8 cellular contexts compared by ENCODE assay signal in the genomic region with DNA sequence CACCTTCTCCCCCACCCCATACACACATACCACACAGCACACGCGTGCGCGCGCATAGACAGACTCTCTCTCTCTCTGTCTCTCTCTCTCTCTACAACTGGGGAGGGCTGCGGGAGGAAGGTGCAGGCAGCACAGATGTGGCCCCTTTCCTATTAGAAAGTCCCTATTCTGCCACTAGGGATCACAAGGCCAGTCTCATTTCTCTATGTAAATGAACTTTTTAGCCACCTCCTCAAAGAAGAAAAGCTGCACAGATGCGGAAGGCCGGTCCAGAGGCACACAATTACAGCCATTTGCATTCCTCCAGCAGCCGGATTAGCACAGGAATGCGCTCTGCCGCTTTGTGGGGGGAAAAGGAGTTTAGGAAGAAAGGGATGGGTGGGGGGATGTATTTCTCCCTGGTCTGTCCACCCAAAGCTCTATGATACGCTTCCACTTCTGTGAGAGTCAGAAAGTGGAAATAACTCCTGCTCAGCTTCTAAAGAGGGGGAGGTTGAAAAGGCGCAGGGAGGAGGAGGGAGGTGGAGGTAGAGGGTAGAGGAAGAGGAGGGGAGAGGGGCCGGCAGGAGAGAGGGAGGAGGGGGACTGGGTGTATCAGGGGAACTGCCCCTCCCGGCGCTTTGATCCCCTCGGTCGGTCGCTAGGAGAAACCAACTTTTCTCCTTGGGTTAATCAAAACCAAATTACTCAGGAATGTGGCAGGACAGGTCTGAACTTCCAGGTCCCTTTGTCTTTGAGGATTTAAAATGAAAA. TPM values are rescaled to one million over a fixed set of nuclear protein-coding genes. Genes with fewer than 3 reads are reported as not detected.
DNase-seq lines count a peak whose midpoint lies in the region; ATAC-seq and TF ChIP-seq lines count a peak whose summit lies in the region.

No MANE protein-coding gene starts in this region.

- H3K27me3 ChIP-seq in HUES64 (ENCODE audit: insufficient read depth, low read length), result peaks cover 95% of the 10 kb centered on the region
- H3K27me3 ChIP-seq in naive thymus-derived CD4-positive, alpha-beta T cell (ENCODE audit: control insufficient read depth in 2 of 2, insufficient read depth in 2 of 2, low read length in 2 of 2), result no peaks in the 10 kb centered on the region

- H3K36me3 Mint-ChIP-seq in naive thymus-derived CD4-positive, alpha-beta T cell, result no peaks in the 10 kb centered on the region
- H3K36me3 Mint-ChIP-seq in glutamatergic neuron (ENCODE audit: unreplicated experiment), result peaks cover 3% of the 10 kb centered on the region

- H3K27ac ChIP-seq in HUES64 (ENCODE audit: low read depth, low read length), result 0 out of 2 replicates have a peak overlapping the region, but pooled peaks have one; percentile 11
- H3K27ac ChIP-seq in naive thymus-derived CD4-positive, alpha-beta T cell (ENCODE audit: low read depth, low read length), result no peak overlapping the region

- in situ Hi-C loops in GM13976 (cut with MboI; ENCODE audit: low sequenced_read_pairs, unreplicated experiment), result loop anchor here (25.0 kb wide), 1 partner anchor 374 kb away; no protein-coding TSS in a partner anchor

- intact Hi-C loops in naive thymus-derived CD4-positive, alpha-beta T cell (cut with micrococcal nuclease), result no loop called here

- POLR2A ChIA-PET in naive thymus-derived CD4-positive, alpha-beta T cell (lab: Charles Lee), result no interaction called here

- no peaks in the 10 kb centered on the region for H3K36me3 ChIP-seq in HUES64 (ENCODE audit: insufficient read depth, low read length)
- H3K36me3 ChIP-seq in naive thymus-derived CD4-positive, alpha-beta T cell (ENCODE audit: control insufficient read depth in 2 of 3, insufficient read depth in 3 of 3, low read length in 3 of 3), result no peaks in the 10 kb centered on the region

- ATAC-seq in GM21528 (IDR thresholded peaks at IDR 0.05; ENCODE audit: low FRiP score, unreplicated experiment), result peak; percentile 65
- ATAC-seq in naive thymus-derived CD4-positive, alpha-beta T cell, result peak; percentile 46

- under 1% methylated on average over 18 of the region's 19 CpGs for WGBS in HUES64

- peaks cover 5 to 49% (median 24%) of the 10 kb centered on the region in 5 donors for H3K27me3 Mint-ChIP-seq in naive thymus-derived CD4-positive, alpha-beta T cell
- H3K27me3 Mint-ChIP-seq in glutamatergic neuron (ENCODE audit: unreplicated experiment), result peaks cover 27% of the 10 kb centered on the region

- peak overlapping the region; percentile 44; the same call in 1 of the 2 replicates for H3K9ac ChIP-seq in HUES64 (ENCODE audit: low read depth, low read length)

- H3K4me1 ChIP-seq in HUES64 (ENCODE audit: insufficient read depth, low read length), result peaks cover 83% of the 10 kb centered on the region
- no peaks in the 10 kb centered on the region for H3K4me1 ChIP-seq in naive thymus-derived CD4-positive, alpha-beta T cell (ENCODE audit: control insufficient read depth in 2 of 2, insufficient read depth in 2 of 2, low read length in 2 of 2)

- H3K4me3 ChIP-seq in HUES64 (ENCODE audit: low read length), result peak overlapping the region; percentile 38
- no peak overlapping the region for H3K4me3 ChIP-seq in naive thymus-derived CD4-positive, alpha-beta T cell (ENCODE audit: low read length)

- H3K4me1 Mint-ChIP-seq in naive thymus-derived CD4-positive, alpha-beta T cell, result peaks cover 0 to 21% (median 4%) of the 10 kb centered on the region in 7 donors
- H3K4me1 Mint-ChIP-seq in glutamatergic neuron (ENCODE audit: low read depth, unreplicated experiment), result peaks cover 20% of the 10 kb centered on the region

- CTCF ChIA-PET in naive thymus-derived CD4-positive, alpha-beta T cell (lab: Charles Lee), result no interaction called here

- H3K27ac Mint-ChIP-seq in naive thymus-derived CD4-positive, alpha-beta T cell, result no peak overlapping the region
- no peak overlapping the region for H3K27ac Mint-ChIP-seq in glutamatergic neuron (ENCODE audit: unreplicated experiment)

- DNase-seq in GM13976 (ENCODE audit: low spot score) (peak; percentile 75), NCI-H69 (lab: John Stamatoyannopoulos, UW) (no peak), occipital lobe (lab: John Stamatoyannopoulos, UW) (no peak), glutamatergic neuron (no peak), AG08395 (ENCODE audit: low spot score) (no peak)
- no peak for DNase-seq in naive thymus-derived CD4-positive, alpha-beta T cell

- TF ChIP-seq CTCF in GM13976 (IDR thresholded peaks at IDR 0.05; ENCODE audit: borderline replicate concordance, control extremely low read depth, extremely low read depth, insufficient read depth, missing control alignments), result no peak
- TF ChIP-seq CTCF in glutamatergic neuron (IDR thresholded peaks at IDR 0.05; ENCODE audit: partially characterized antibody, unreplicated experiment), result no peak

- peaks cover 0 to 3% (median 0%) of the 10 kb centered on the region in 11 donors for H3K9me3 Mint-ChIP-seq in naive thymus-derived CD4-positive, alpha-beta T cell
- H3K9me3 Mint-ChIP-seq in glutamatergic neuron (ENCODE audit: unreplicated experiment), result peaks cover 5% of the 10 kb centered on the region

- H3K9me3 ChIP-seq in HUES64 (ENCODE audit: insufficient read depth, low read depth, low read length), result no peaks in the 10 kb centered on the region
- H3K9me3 ChIP-seq in naive thymus-derived CD4-positive, alpha-beta T cell (ENCODE audit: control insufficient read depth in 2 of 3, low read length in 3 of 3), result no peaks in the 10 kb centered on the region

- peak overlapping the region in 4 of 10 donors; percentile 3 to 61 (median 47) for H3K4me3 Mint-ChIP-seq in naive thymus-derived CD4-positive, alpha-beta T cell
- no peak overlapping the region for H3K4me3 Mint-ChIP-seq in glutamatergic neuron (ENCODE audit: unreplicated experiment)

RNA-seq across cellular contexts. Expression of a gene that starts 11.7 kb away (rescaled TPM):
- 1.3 TPM for polyA plus RNA-seq in HUES64 (2013, experiment 1 of 2)
- 2.5 TPM for polyA plus RNA-seq in HUES64 (2013, experiment 2 of 2)
- 1 to 10 TPM; 1.5 to 9.8 (median 2.2) TPM for total RNA-seq in naive thymus-derived CD4-positive, alpha-beta T cell
- under 1 TPM; 0.09 to 0.21 TPM for polyA plus RNA-seq in naive thymus-derived CD4-positive, alpha-beta T cell
- 2.3 TPM for total RNA-seq in occipital lobe
- 6.8 TPM for total RNA-seq in glutamatergic neuron (ENCODE audit: unreplicated experiment)
